ENCODE assay signal across 30 cellular contexts in genomic region chr2:222352981-222353380, GRCh38. TPM values are rescaled to one million over a fixed set of nuclear protein-coding genes. Genes with fewer than 3 reads are reported as not detected.
"Had no signal": no experiment of that assay in that cellular context is flagged by ENCODE, and none has a peak within 500 bp of the region (broad histone marks: within the 10 kb centered on the region; RNA-seq: fewer than 3 reads in every experiment).

No MANE protein-coding gene starts in this region.

- H3K4me1 ChIP-seq: colonic mucosa, esophagus squamous epithelium, left lung, prostate gland, right atrium auricular region, stomach had no signal

- H3K27ac Mint-ChIP-seq: dendritic cell treated with granulocyte-macrophage colony-stimulating factor and Interleukin-4, amounts not matched to agents 40 ng/mL and 50 ng/mL, for 4 days; endodermal cell; naive thymus-derived CD8-positive, alpha-beta T cell; nephron progenitor cell; stimulated activated effector memory CD8-positive, alpha-beta T cell treated with anti-CD3 and anti-CD28 coated beads, Interleukin-12 subunit alpha, Interleukin-12 subunit beta, amount 100 ng/mL, for 72 hours; type B pancreatic cell had no signal

- H3K4me1 Mint-ChIP-seq: endodermal cell; naive thymus-derived CD8-positive, alpha-beta T cell; stimulated activated effector memory CD8-positive, alpha-beta T cell treated with anti-CD3 and anti-CD28 coated beads, Interleukin-12 subunit alpha, Interleukin-12 subunit beta, amount 100 ng/mL, for 72 hours had no signal

- DNase-seq: colonic mucosa; effector CD8-positive, alpha-beta T cell; endodermal cell; erythroblast; esophagus squamous epithelium; glutamatergic neuron; heart right ventricle; hippocampal formation; left cardiac atrium; left lung; mesendoderm; naive thymus-derived CD8-positive, alpha-beta T cell; nephron progenitor cell; nucleus accumbens; stimulated activated CD4-positive, alpha-beta T cell treated with anti-CD3 and anti-CD28 coated beads, Interleukin-12 subunit alpha, Interleukin-12 subunit beta, amount 100 ng/mL, for 4 hours; stimulated activated CD4-positive, alpha-beta T cell treated with anti-CD3 and anti-CD28 coated beads, Interleukin-1b, Interleukin-23, amount 100 ng/mL, for 48 hours; stimulated activated CD4-positive, alpha-beta T cell treated with anti-CD3 and anti-CD28 coated beads, Interleukin-4, amount 100 ng/mL, for 1 hour; stimulated activated naive CD4-positive, alpha-beta T cell treated with Interleukin-2 at 50 U/mL for 16 hours; stomach; thyroid gland had no signal

- H3K36me3 ChIP-seq: colonic mucosa, esophagus squamous epithelium, heart right ventricle, left lung, prostate gland, right atrium auricular region, stomach, thyroid gland had no signal

- H3K9me3 ChIP-seq: colonic mucosa, esophagus squamous epithelium, prostate gland, thyroid gland had no signal

- H3K4me2 ChIP-seq: smooth muscle cell had no signal

- H3K4me3 ChIP-seq: colonic mucosa, esophagus squamous epithelium, heart right ventricle, left lung, prostate gland, right atrium auricular region, smooth muscle cell, stomach, thyroid gland had no signal

- H3K27me3 ChIP-seq: colonic mucosa, esophagus squamous epithelium, heart right ventricle, left lung, right atrium auricular region, stomach, thyroid gland had no signal

- H3K36me3 Mint-ChIP-seq: stimulated activated effector memory CD8-positive, alpha-beta T cell treated with anti-CD3 and anti-CD28 coated beads, Interleukin-12 subunit alpha, Interleukin-12 subunit beta, amount 100 ng/mL, for 72 hours; type B pancreatic cell had no signal

- H3K27me3 Mint-ChIP-seq: dendritic cell treated with granulocyte-macrophage colony-stimulating factor and Interleukin-4, amounts not matched to agents 40 ng/mL and 50 ng/mL, for 4 days; type B pancreatic cell had no signal

- H3K27ac ChIP-seq: colonic mucosa, esophagus squamous epithelium, heart right ventricle, left lung, prostate gland, right atrium auricular region, stomach, thyroid gland had no signal

- H3K9me3 Mint-ChIP-seq: dendritic cell treated with granulocyte-macrophage colony-stimulating factor and Interleukin-4, amounts not matched to agents 40 ng/mL and 50 ng/mL, for 4 days had no signal

- H3K4me3 Mint-ChIP-seq: dendritic cell treated with granulocyte-macrophage colony-stimulating factor and Interleukin-4, amounts not matched to agents 40 ng/mL and 50 ng/mL, for 4 days; endodermal cell; naive thymus-derived CD8-positive, alpha-beta T cell; nephron progenitor cell; stimulated activated effector memory CD8-positive, alpha-beta T cell treated with anti-CD3 and anti-CD28 coated beads, Interleukin-12 subunit alpha, Interleukin-12 subunit beta, amount 100 ng/mL, for 72 hours; type B pancreatic cell had no signal

RNA-seq across cellular contexts. Expression of gene PAX3, which starts 54.2 kb away (rescaled TPM):
- total RNA-seq: endodermal cell; esophagus squamous epithelium; heart right ventricle; kidney epithelial cell; left lung; lung microvascular endothelial cell; naive thymus-derived CD8-positive, alpha-beta T cell; prostate gland; sciatic nerve; stomach; thyroid gland had no signal
- polyA plus RNA-seq: naive thymus-derived CD8-positive, alpha-beta T cell; smooth muscle cell; stomach; urinary bladder had no signal
